Comparison of ENCODE assay signal across 19 cellular contexts in genomic region chr21:36945496-36946138, GRCh38. TPM values are rescaled to one million over a fixed set of nuclear protein-coding genes. Genes with fewer than 3 reads are reported as not detected.
DNase-seq lines count a peak whose midpoint lies in the region; ATAC-seq, FAIRE-seq and TF ChIP-seq lines count a peak whose summit lies in the region.
"Had no signal": no experiment of that assay in that cellular context is flagged by ENCODE, and none has a peak within 500 bp of the region (broad histone marks: within the 10 kb centered on the region; RNA-seq: fewer than 3 reads in every experiment).

No MANE protein-coding gene starts in this region.

- no peak for TF ChIP-seq RAD21 in K562 (CRISPR knock-in tag; conservative IDR thresholded peaks at IDR 0.05 in 1 of 2, IDR thresholded peaks at IDR 0.05 in 1 of 2)

- H3K4me3 ChIP-seq in Karpas-422 (ENCODE audit: low read length) = no peak overlapping the region
- no peak overlapping the region for H3K4me3 ChIP-seq in K562
- no peak overlapping the region for H3K4me3 ChIP-seq in fibroblast of villous mesenchyme (ENCODE audit: low read depth, low read length)
- H3K4me3 ChIP-seq in SJCRH30 = no peak overlapping the region
- no peak overlapping the region for H3K4me3 ChIP-seq in right cardiac atrium (ENCODE audit: low read length)
- H3K4me3 ChIP-seq: A549, GM23338 had no signal

- CTCF ChIA-PET in K562 (lab: Yijun Ruan, JAX; ENCODE audit: low intra/inter-chr PET ratio) = no interaction called here

- POLR2A ChIA-PET in K562 (lab: Yijun Ruan, JAX) = interaction anchor here (0.5 to 2.7 kb wide), 2 partner anchors 19 to 683 kb away, joined by 3 to 10 read pairs; partner anchors contain the start of gene HLCS

- peak; percentile 86 for ATAC-seq in K562
- ATAC-seq in right cardiac atrium = no peak
- ATAC-seq: A549, GM23338, HCT116, HepG2 had no signal

- H3K36me3 ChIP-seq in Karpas-422 (ENCODE audit: insufficient read depth, low read length) (no peaks in the 10 kb centered on the region; the same call in 1 of the 2 replicates), K562 (ENCODE audit: control insufficient read depth, insufficient read depth, low read length) (peaks cover 11% of the 10 kb centered on the region; the same call in 2 of the 3 replicates), SJCRH30 (0 out of 2 replicates have a peak, but pooled peaks cover 2% of the 10 kb centered on the region)

- H3K4me2 ChIP-seq in Karpas-422 (ENCODE audit: low read depth, low read length, poor library complexity, severe bottlenecking) (no peak overlapping the region), K562 (ENCODE audit: insufficient read depth, low read length) (no peak overlapping the region)
- H3K4me2 ChIP-seq: A549 had no signal

- no peak overlapping the region for H3K9ac ChIP-seq in Karpas-422 (ENCODE audit: low read length)
- no peak overlapping the region; a peak in 1 of 4 replicates for H3K9ac ChIP-seq in K562 (ENCODE audit: insufficient read depth in 1 of 2, low read depth in 2 of 2, low read length in 2 of 2)

- H4K20me1 ChIP-seq in Karpas-422 (ENCODE audit: insufficient read depth, low read depth, low read length) = no peaks in the 10 kb centered on the region
- no peaks in the 10 kb centered on the region for H4K20me1 ChIP-seq in K562 (replicated peaks; ENCODE audit: control insufficient read depth, insufficient read depth, low read length)

- H3K9me3 ChIP-seq in Karpas-422 (ENCODE audit: low read length) (no peaks in the 10 kb centered on the region), K562 (replicated peaks; ENCODE audit: control insufficient read depth, insufficient read depth, low read depth, low read length) (no peaks in the 10 kb centered on the region), SJCRH30 (replicated peaks) (no peaks in the 10 kb centered on the region), right cardiac atrium (ENCODE audit: control insufficient read depth, low read length) (no peaks in the 10 kb centered on the region)
- H3K9me3 ChIP-seq: A549 had no signal

- no peak for TF ChIP-seq CTCF in K562 (IDR thresholded peaks at IDR 0.05 in 2 of 3, conservative IDR thresholded peaks at IDR 0.05 in 1 of 3; ENCODE audit: insufficient read depth in 2 of 3, low read depth in 1 of 3, low read length in 3 of 3)
- TF ChIP-seq CTCF in fibroblast of villous mesenchyme (IDR thresholded peaks at IDR 0.05; ENCODE audit: insufficient read depth, low read depth, low read length) = no peak

- no peaks in the 10 kb centered on the region for H3K27me3 ChIP-seq in Karpas-422 (ENCODE audit: low read length)
- H3K27me3 ChIP-seq in K562 (ENCODE audit: control insufficient read depth in 2 of 2, insufficient read depth in 2 of 2, low read length in 2 of 2) = no peaks in the 10 kb centered on the region
- H3K27me3 ChIP-seq in SJCRH30 = no peaks in the 10 kb centered on the region
- H3K27me3 ChIP-seq in right cardiac atrium (ENCODE audit: control insufficient read depth, insufficient read depth) = no peaks in the 10 kb centered on the region

- peak; percentile 13 for DNase-seq in EH (ENCODE audit: low read depth)
- DNase-seq in Karpas-422 = no peak
- peak; percentile 33 to 60 (median 52) for DNase-seq in K562 (ENCODE audit: extremely low read depth in 1 of 4, low spot score in 3 of 4)
- DNase-seq in fibroblast of villous mesenchyme (ENCODE audit: low read depth) = peak; percentile 47
- DNase-seq in NCI-H345 treated with DMSO at 0.1 percent for 48 hours (lab: John Stamatoyannopoulos, UW; ENCODE audit: unreplicated experiment) = no peak
- no peak for DNase-seq in NCI-H146 (lab: John Stamatoyannopoulos, UW)
- no peak for DNase-seq in SJCRH30
- no peak for DNase-seq in right cardiac atrium
- DNase-seq: AML-193; DMS53; NCI-H187 treated with DMSO at 0.1 percent for 48 hours; NCI-H446; NCI-H69; NK-92 treated with Interleukin-12 subunit alpha and Interleukin-12 subunit beta, amount 100 ng/mL, for 24 hours; RPMI8226 had no signal

- TF ChIP-seq EP300 in K562 (IDR thresholded peaks at IDR 0.05; ENCODE audit: low read length) = no peak

- in situ Hi-C loops in K562 (cut with MboI) = no loop called here

- 21% methylated on average over 6 of the region's 6 CpGs for WGBS in K562 (ENCODE audit: insufficient coverage, low coverage, missing lambda C conversion rate)
- WGBS in right cardiac atrium = 87% methylated on average over 6 of the region's 6 CpGs

- H3K4me1 ChIP-seq in Karpas-422 (ENCODE audit: low read length) (peaks cover 36% of the 10 kb centered on the region), K562 (replicated peaks in 1 of 2; ENCODE audit: control insufficient read depth in 2 of 2, insufficient read depth in 2 of 2, low read length in 2 of 2) (peaks cover 0 to 9% of the 10 kb centered on the region in 2 experiments; a peak in 3 of 5 replicates), SJCRH30 (no peaks in the 10 kb centered on the region), right cardiac atrium (ENCODE audit: control insufficient read depth, insufficient read depth, low read length) (no peaks in the 10 kb centered on the region)
- H3K4me1 ChIP-seq: A549 had no signal

- FAIRE-seq in K562 (lab: Jason Lieb, UNC) = peak; percentile 56
- FAIRE-seq: A549, HepG2 had no signal

- no TSS peak for BruUV-seq in K562 (replicated peaks; lab: Mats Ljungman, UMichigan)

- intact Hi-C loops in K562 (cut with micrococcal nuclease) = no loop called here
- intact Hi-C loops in right cardiac atrium (cut with DNase I) = no loop called here

- H3K79me2 ChIP-seq in Karpas-422 (ENCODE audit: low read length) (0 out of 2 replicates have a peak, but pooled peaks cover 1% of the 10 kb centered on the region), K562 (ENCODE audit: control insufficient read depth, insufficient read depth, low read length) (no peaks in the 10 kb centered on the region)

- TF ChIP-seq POLR2A in K562 (conservative IDR thresholded peaks at IDR 0.05) = no peak

- H2AFZ ChIP-seq in Karpas-422 (ENCODE audit: low read length) = no peak overlapping the region
- H2AFZ ChIP-seq in K562 (ENCODE audit: low read depth, low read length) = no peak overlapping the region
- H2AFZ ChIP-seq: GM23338 had no signal

- H3K9me2 ChIP-seq in Karpas-422 (replicated peaks; ENCODE audit: insufficient read depth, low read length) = no peaks in the 10 kb centered on the region

- H3K27ac ChIP-seq in Karpas-422 (ENCODE audit: low read length) (peak overlapping the region; percentile 61), K562 (ENCODE audit: extremely low read depth, low read depth, low read length) (no peak overlapping the region), SJCRH30 (no peak overlapping the region), right cardiac atrium (ENCODE audit: low read length) (no peak overlapping the region)
- H3K27ac ChIP-seq: A549 had no signal

- no peaks in the 10 kb centered on the region for H3K9me1 ChIP-seq in K562 (ENCODE audit: control insufficient read depth, insufficient read depth, low read length)

TF ChIP-seq in K562, 482 proteins besides CTCF, POLR2A, EP300 and RAD21 (continues in another document):
- no peak for TF ChIP-seq ADNP (tag; IDR thresholded peaks at IDR 0.05)
- TF ChIP-seq NBN (IDR thresholded peaks at IDR 0.05; ENCODE audit: low read depth) = 0 out of 2 replicates have a peak, but pooled peaks have one; percentile 41
- TF ChIP-seq POLR3G (IDR thresholded peaks at IDR 0.05; ENCODE audit: extremely low read depth, insufficient read length, insufficient replicate concordance) = no peak
- no peak for TF ChIP-seq ELF4 (CRISPR knock-in tag; IDR thresholded peaks at IDR 0.05)
- TF ChIP-seq ELF2 (CRISPR knock-in tag; IDR thresholded peaks at IDR 0.05) = no peak
- TF ChIP-seq XRCC4 (IDR thresholded peaks at IDR 0.05; ENCODE audit: extremely low read depth, insufficient read depth, insufficient read length) = no peak
- peak; percentile 90 for TF ChIP-seq ZNF263 (CRISPR knock-in tag; IDR thresholded peaks at IDR 0.05; ENCODE audit: borderline replicate concordance)
- no peak for TF ChIP-seq ZNF224 (CRISPR knock-in tag; IDR thresholded peaks at IDR 0.05)
- no peak for TF ChIP-seq ILK (tag; IDR thresholded peaks at IDR 0.05; ENCODE audit: borderline replicate concordance, low read depth)
- TF ChIP-seq SPI1 (IDR thresholded peaks at IDR 0.05; ENCODE audit: borderline replicate concordance, low read depth, low read length) = no peak
- no peak for TF ChIP-seq ZNF354B (CRISPR knock-in tag; IDR thresholded peaks at IDR 0.05)
- TF ChIP-seq DLX4 (CRISPR knock-in tag; IDR thresholded peaks at IDR 0.05) = no peak
- TF ChIP-seq ZNF146 (CRISPR knock-in tag; IDR thresholded peaks at IDR 0.05; ENCODE audit: unreplicated experiment) = no peak
- TF ChIP-seq EZH2 (IDR thresholded peaks at IDR 0.05; ENCODE audit: borderline replicate concordance, low read depth, low read length) = no peak

RNA-seq across cellular contexts. Expression of gene HLCS, which starts 20.9 kb away (rescaled TPM):
- total RNA-seq in Karpas-422 (2014; rRNA removed; shearing (Covaris generic); ENCODE audit: low replicate concordance) = 36.2 and 55.9 TPM in 2 replicates
- 102 and 136 TPM in 2 replicates for total RNA-seq in K562 (2011; cell fraction: chromatin; rRNA removed; ENCODE audit: low replicate concordance)
- total RNA-seq in K562 (2011; cell fraction: nucleolus; rRNA removed) = 47.9 and 55.7 TPM in 2 replicates
- 69.9 and 71.1 TPM in 2 replicates for total RNA-seq in K562 (2011; cell fraction: nucleoplasm; rRNA removed)
- total RNA-seq in K562 (2014; rRNA removed) (11.9 and 15.1 TPM in 2 replicates), K562 (2014; rRNA removed; fragmentation: Illumina TruSeq; extraction: Trizol) (21.5 and 25.6 TPM in 2 replicates), K562 (2015; rRNA removed; fragmentation: Illumina TruSeq; extraction: Trizol) (17.5 and 18.5 TPM in 2 replicates), K562 (2021) (20.0 and 20.1 TPM in 2 replicates), fibroblast of villous mesenchyme (38.0 and 44.0 TPM in 2 replicates), right cardiac atrium (10 to 100 TPM in 2 of 4 donors, 1 to 10 TPM in 2; 8.0 to 11.4 (median 9.6) TPM)
- polyA plus RNA-seq in K562 (2011; rRNA removed) (17.5 and 21.4 TPM in 2 replicates), K562 (2014; fragmentation: Illumina TruSeq; extraction: Trizol) (15.2 and 17.1 TPM in 2 replicates), K562 (2014; fragmentation: Nextera tagmentation; extraction: Ambion mirVana) (1 to 10 TPM; 3.0 to 3.6 TPM), K562 (2014; rRNA removed) (9.8 and 13.3 TPM in 2 replicates), right cardiac atrium (3.5 TPM)
- 11.0 and 15.7 TPM in 2 replicates for polyA plus RNA-seq in K562 (2011; cell fraction: cytosol; rRNA removed)
- 21.4 and 25.6 TPM in 2 replicates for polyA plus RNA-seq in K562 (2011; cell fraction: nucleus; rRNA removed)
- polyA plus RNA-seq in K562 (2012) = 13.6 and 26.9 TPM in 2 replicates
- 38.2 and 38.3 TPM in 2 replicates for polyA minus RNA-seq in K562 (2011; rRNA and poly(A)+ RNA removed)
- 10.7 and 11.5 TPM in 2 replicates for polyA minus RNA-seq in K562 (2011; cell fraction: cytosol; rRNA and poly(A)+ RNA removed)
- polyA minus RNA-seq in K562 (2011; cell fraction: nucleus; rRNA and poly(A)+ RNA removed) = 19.1 and 29.1 TPM in 2 replicates
- 15.0 and 15.3 TPM in 2 replicates for total RNA-seq in SJCRH30 (2014; rRNA removed; shearing (Covaris generic))

Comparison
In these comparisons a context has a peak if more than half of its experiments do, and no peak if none do; other contexts are left out.
1. DNase-seq: peak in EH (single experiment), K562 (4 of 4) and fibroblast of villous mesenchyme (single experiment); none in Karpas-422 (single experiment), NCI-H345 treated with DMSO at 0.1 percent for 48 hours (single experiment), NCI-H146 (single experiment), SJCRH30 (0 of 2) and right cardiac atrium (0 of 3).